Comparison of ENCODE assay signal across 1 cellular context in the genomic region with DNA sequence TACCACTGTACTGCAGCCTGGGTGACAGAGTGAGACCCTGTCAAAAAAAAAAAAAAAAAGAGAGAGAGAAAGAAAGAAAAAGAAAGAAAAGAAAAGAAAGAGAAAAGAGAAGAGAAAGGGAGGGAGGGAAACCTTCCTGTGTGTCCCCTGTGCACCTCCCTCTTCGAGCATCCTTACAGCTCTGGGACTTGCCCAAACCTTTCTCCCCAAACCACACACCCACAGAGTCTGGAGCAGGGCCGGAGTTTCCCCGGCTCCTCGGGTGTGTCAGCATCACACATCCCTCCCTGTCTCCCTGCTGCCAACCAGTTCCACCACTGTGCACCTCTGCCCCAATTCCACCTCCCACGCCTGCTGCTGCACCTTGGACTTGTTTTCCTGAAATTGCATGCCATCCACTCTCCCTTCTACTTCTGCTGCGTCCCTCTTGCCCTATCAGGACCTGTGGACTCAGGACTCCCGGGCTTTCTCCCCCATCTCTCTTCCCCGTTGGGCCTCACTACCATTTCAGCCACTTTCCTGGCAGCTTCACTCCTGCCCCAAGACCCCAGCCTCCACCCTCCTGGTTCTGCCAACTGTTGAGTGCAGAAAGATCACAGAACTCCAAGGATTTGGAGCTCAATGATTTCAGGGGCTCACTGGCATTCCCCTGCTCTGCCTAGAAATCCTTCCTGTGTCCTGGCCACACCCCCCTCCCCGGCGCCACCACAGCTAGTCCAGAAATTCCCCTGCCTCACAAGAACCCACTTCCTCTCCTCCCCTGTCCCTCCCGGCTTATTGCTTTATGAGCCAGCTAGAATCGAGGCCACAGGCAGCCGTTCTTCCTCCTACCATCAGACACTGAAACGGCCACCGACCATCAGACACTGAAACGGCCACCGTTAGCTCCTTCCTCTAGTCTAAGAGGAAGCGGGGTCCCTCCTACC.
TF ChIP-seq lines count a peak whose summit lies in the region.

No MANE protein-coding gene starts in this region.

TF ChIP-seq in HepG2, 621 proteins besides CTCF, POLR2A, EP300 and RAD21 (continued from another document and continues in another):
- TF ChIP-seq TCF7L2 (IDR thresholded peaks at IDR 0.05; ENCODE audit: low read depth, low read length) (no peak), NCOA5 (CRISPR knock-in tag; IDR thresholded peaks at IDR 0.05) (no peak), ZNF160 (CRISPR knock-in tag; IDR thresholded peaks at IDR 0.05) (peak; percentile 67; the same call in 1 of the 2 replicates), ZNF737 (CRISPR knock-in tag; IDR thresholded peaks at IDR 0.05; ENCODE audit: borderline replicate concordance) (no peak), TARDBP (CRISPR knock-in tag; IDR thresholded peaks at IDR 0.05) (peak; percentile 86), ZNF674 (CRISPR knock-in tag; IDR thresholded peaks at IDR 0.05; ENCODE audit: low read depth) (no peak), ZNF354B (CRISPR knock-in tag; IDR thresholded peaks at IDR 0.05) (peak; percentile 46; the same call in 1 of the 2 replicates), ZMYM2 (CRISPR knock-in tag; IDR thresholded peaks at IDR 0.05) (no peak), MXD4 (CRISPR knock-in tag; IDR thresholded peaks at IDR 0.05) (no peak; the same call in 1 of the 2 replicates), GLI4 (CRISPR knock-in tag; IDR thresholded peaks at IDR 0.05; ENCODE audit: borderline replicate concordance) (peak; percentile 68; the same call in 1 of the 2 replicates), NFYB (CRISPR knock-in tag; IDR thresholded peaks at IDR 0.05) (peak; percentile 50; the same call in 1 of the 2 replicates), ZNF614 (CRISPR knock-in tag; IDR thresholded peaks at IDR 0.05; ENCODE audit: borderline replicate concordance) (peak; percentile 86; the same call in 1 of the 2 replicates), SALL2 (CRISPR knock-in tag; IDR thresholded peaks at IDR 0.05) (peak; percentile 66; the same call in 1 of the 2 replicates), IRF2 (CRISPR knock-in tag; IDR thresholded peaks at IDR 0.05) (peak; percentile 97), ZNF260 (CRISPR knock-in tag; IDR thresholded peaks at IDR 0.05; ENCODE audit: borderline replicate concordance, low read depth) (0 out of 2 replicates have a peak, but pooled peaks have one; percentile 41), ZNF775 (CRISPR knock-in tag; IDR thresholded peaks at IDR 0.05; ENCODE audit: borderline replicate concordance) (peak; percentile 71; the same call in 1 of the 2 replicates), CCAR2 (optimal IDR thresholded peaks at IDR 0.05; ENCODE audit: low read depth, low read length) (no peak), ZBTB21 (CRISPR knock-in tag; IDR thresholded peaks at IDR 0.05) (no peak), ISL2 (CRISPR knock-in tag; IDR thresholded peaks at IDR 0.05) (peak; percentile 24; the same call in 1 of the 2 replicates), SIN3A (IDR thresholded peaks at IDR 0.05; ENCODE audit: borderline replicate concordance, low read depth, low read length) (no peak; the same call in 1 of the 2 replicates), CREB1 (IDR thresholded peaks at IDR 0.05) (peak; percentile 18; the same call in 1 of the 2 replicates), CREB1 (CRISPR knock-in tag; IDR thresholded peaks at IDR 0.05) (no peak), KLF12 (CRISPR knock-in tag; IDR thresholded peaks at IDR 0.05; ENCODE audit: borderline replicate concordance) (peak; percentile 90; the same call in 1 of the 2 replicates), ZMYM3 (CRISPR knock-in tag; IDR thresholded peaks at IDR 0.05) (peak; percentile 88), AHR (CRISPR knock-in tag; IDR thresholded peaks at IDR 0.05) (no peak), SALL1 (CRISPR knock-in tag; IDR thresholded peaks at IDR 0.05) (peak; percentile 98), ZNF446 (CRISPR knock-in tag; IDR thresholded peaks at IDR 0.05) (no peak), NR2C2 (CRISPR knock-in tag; IDR thresholded peaks at IDR 0.05; ENCODE audit: borderline replicate concordance) (0 out of 2 replicates have a peak, but pooled peaks have one; percentile 36)
- TF ChIP-seq, protein P1, sequence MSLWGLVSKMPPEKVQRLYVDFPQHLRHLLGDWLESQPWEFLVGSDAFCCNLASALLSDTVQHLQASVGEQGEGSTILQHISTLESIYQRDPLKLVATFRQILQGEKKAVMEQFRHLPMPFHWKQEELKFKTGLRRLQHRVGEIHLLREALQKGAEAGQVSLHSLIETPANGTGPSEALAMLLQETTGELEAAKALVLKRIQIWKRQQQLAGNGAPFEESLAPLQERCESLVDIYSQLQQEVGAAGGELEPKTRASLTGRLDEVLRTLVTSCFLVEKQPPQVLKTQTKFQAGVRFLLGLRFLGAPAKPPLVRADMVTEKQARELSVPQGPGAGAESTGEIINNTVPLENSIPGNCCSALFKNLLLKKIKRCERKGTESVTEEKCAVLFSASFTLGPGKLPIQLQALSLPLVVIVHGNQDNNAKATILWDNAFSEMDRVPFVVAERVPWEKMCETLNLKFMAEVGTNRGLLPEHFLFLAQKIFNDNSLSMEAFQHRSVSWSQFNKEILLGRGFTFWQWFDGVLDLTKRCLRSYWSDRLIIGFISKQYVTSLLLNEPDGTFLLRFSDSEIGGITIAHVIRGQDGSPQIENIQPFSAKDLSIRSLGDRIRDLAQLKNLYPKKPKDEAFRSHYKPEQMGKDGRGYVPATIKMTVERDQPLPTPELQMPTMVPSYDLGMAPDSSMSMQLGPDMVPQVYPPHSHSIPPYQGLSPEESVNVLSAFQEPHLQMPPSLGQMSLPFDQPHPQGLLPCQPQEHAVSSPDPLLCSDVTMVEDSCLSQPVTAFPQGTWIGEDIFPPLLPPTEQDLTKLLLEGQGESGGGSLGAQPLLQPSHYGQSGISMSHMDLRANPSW (CRISPR knock-in tag; IDR thresholded peaks at IDR 0.05; ENCODE audit: borderline replicate concordance) = no peak
- TF ChIP-seq, protein P2, sequence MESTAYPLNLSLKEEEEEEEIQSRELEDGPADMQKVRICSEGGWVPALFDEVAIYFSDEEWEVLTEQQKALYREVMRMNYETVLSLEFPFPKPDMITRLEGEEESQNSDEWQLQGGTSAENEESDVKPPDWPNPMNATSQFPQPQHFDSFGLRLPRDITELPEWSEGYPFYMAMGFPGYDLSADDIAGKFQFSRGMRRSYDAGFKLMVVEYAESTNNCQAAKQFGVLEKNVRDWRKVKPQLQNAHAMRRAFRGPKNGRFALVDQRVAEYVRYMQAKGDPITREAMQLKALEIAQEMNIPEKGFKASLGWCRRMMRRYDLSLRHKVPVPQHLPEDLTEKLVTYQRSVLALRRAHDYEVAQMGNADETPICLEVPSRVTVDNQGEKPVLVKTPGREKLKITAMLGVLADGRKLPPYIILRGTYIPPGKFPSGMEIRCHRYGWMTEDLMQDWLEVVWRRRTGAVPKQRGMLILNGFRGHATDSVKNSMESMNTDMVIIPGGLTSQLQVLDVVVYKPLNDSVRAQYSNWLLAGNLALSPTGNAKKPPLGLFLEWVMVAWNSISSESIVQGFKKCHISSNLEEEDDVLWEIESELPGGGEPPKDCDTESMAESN (CRISPR knock-in tag; conservative IDR thresholded peaks at IDR 0.05) = no peak
- TF ChIP-seq, protein P3, sequence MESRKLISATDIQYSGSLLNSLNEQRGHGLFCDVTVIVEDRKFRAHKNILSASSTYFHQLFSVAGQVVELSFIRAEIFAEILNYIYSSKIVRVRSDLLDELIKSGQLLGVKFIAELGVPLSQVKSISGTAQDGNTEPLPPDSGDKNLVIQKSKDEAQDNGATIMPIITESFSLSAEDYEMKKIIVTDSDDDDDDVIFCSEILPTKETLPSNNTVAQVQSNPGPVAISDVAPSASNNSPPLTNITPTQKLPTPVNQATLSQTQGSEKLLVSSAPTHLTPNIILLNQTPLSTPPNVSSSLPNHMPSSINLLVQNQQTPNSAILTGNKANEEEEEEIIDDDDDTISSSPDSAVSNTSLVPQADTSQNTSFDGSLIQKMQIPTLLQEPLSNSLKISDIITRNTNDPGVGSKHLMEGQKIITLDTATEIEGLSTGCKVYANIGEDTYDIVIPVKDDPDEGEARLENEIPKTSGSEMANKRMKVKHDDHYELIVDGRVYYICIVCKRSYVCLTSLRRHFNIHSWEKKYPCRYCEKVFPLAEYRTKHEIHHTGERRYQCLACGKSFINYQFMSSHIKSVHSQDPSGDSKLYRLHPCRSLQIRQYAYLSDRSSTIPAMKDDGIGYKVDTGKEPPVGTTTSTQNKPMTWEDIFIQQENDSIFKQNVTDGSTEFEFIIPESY (CRISPR knock-in tag; IDR thresholded peaks at IDR 0.05) = no peak; the same call in 1 of the 2 replicates
- TF ChIP-seq, protein P4, sequence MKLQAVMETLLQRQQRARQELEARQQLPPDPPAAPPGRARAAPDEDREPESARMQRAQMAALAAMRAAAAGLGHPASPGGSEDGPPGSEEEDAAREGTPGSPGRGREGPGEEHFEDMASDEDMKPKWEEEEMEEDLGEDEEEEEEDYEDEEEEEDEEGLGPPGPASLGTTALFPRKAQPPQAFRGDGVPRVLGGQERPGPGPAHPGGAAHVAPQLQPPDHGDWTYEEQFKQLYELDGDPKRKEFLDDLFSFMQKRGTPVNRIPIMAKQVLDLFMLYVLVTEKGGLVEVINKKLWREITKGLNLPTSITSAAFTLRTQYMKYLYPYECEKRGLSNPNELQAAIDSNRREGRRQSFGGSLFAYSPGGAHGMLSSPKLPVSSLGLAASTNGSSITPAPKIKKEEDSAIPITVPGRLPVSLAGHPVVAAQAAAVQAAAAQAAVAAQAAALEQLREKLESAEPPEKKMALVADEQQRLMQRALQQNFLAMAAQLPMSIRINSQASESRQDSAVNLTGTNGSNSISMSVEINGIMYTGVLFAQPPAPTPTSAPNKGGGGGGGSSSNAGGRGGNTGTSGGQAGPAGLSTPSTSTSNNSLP (IDR thresholded peaks at IDR 0.05; ENCODE audit: low read depth, low read length) = no peak; the same call in 1 of the 2 replicates
- TF ChIP-seq, protein P5, sequence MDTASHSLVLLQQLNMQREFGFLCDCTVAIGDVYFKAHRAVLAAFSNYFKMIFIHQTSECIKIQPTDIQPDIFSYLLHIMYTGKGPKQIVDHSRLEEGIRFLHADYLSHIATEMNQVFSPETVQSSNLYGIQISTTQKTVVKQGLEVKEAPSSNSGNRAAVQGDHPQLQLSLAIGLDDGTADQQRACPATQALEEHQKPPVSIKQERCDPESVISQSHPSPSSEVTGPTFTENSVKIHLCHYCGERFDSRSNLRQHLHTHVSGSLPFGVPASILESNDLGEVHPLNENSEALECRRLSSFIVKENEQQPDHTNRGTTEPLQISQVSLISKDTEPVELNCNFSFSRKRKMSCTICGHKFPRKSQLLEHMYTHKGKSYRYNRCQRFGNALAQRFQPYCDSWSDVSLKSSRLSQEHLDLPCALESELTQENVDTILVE (CRISPR knock-in tag; IDR thresholded peaks at IDR 0.05) = peak; percentile 68
- TF ChIP-seq, protein P6, sequence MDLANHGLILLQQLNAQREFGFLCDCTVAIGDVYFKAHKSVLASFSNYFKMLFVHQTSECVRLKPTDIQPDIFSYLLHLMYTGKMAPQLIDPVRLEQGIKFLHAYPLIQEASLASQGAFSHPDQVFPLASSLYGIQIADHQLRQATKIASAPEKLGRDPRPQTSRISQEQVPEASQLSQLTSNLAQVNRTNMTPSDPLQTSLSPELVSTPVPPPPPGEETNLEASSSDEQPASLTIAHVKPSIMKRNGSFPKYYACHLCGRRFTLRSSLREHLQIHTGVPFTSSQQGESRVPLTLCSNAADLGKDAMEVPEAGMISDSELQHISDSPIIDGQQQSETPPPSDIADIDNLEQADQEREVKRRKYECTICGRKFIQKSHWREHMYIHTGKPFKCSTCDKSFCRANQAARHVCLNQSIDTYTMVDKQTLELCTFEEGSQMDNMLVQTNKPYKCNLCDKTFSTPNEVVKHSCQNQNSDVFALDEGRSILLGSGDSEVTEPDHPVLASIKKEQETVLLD (CRISPR knock-in tag; IDR thresholded peaks at IDR 0.05; ENCODE audit: low read depth) = no peak
- TF ChIP-seq, protein P7, sequence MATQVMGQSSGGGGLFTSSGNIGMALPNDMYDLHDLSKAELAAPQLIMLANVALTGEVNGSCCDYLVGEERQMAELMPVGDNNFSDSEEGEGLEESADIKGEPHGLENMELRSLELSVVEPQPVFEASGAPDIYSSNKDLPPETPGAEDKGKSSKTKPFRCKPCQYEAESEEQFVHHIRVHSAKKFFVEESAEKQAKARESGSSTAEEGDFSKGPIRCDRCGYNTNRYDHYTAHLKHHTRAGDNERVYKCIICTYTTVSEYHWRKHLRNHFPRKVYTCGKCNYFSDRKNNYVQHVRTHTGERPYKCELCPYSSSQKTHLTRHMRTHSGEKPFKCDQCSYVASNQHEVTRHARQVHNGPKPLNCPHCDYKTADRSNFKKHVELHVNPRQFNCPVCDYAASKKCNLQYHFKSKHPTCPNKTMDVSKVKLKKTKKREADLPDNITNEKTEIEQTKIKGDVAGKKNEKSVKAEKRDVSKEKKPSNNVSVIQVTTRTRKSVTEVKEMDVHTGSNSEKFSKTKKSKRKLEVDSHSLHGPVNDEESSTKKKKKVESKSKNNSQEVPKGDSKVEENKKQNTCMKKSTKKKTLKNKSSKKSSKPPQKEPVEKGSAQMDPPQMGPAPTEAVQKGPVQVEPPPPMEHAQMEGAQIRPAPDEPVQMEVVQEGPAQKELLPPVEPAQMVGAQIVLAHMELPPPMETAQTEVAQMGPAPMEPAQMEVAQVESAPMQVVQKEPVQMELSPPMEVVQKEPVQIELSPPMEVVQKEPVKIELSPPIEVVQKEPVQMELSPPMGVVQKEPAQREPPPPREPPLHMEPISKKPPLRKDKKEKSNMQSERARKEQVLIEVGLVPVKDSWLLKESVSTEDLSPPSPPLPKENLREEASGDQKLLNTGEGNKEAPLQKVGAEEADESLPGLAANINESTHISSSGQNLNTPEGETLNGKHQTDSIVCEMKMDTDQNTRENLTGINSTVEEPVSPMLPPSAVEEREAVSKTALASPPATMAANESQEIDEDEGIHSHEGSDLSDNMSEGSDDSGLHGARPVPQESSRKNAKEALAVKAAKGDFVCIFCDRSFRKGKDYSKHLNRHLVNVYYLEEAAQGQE (IDR thresholded peaks at IDR 0.05; ENCODE audit: borderline replicate concordance in 1 of 2, low read depth in 1 of 2, low read length in 2 of 2) = peak in 1 of 2 experiments; percentile 50; a peak in 2 of 4 replicates
- TF ChIP-seq, protein P8, sequence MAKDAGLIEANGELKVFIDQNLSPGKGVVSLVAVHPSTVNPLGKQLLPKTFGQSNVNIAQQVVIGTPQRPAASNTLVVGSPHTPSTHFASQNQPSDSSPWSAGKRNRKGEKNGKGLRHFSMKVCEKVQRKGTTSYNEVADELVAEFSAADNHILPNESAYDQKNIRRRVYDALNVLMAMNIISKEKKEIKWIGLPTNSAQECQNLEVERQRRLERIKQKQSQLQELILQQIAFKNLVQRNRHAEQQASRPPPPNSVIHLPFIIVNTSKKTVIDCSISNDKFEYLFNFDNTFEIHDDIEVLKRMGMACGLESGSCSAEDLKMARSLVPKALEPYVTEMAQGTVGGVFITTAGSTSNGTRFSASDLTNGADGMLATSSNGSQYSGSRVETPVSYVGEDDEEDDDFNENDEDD (CRISPR knock-in tag; IDR thresholded peaks at IDR 0.05; ENCODE audit: borderline replicate concordance) = peak; percentile 36; the same call in 1 of the 2 replicates
- TF ChIP-seq, protein P9, sequence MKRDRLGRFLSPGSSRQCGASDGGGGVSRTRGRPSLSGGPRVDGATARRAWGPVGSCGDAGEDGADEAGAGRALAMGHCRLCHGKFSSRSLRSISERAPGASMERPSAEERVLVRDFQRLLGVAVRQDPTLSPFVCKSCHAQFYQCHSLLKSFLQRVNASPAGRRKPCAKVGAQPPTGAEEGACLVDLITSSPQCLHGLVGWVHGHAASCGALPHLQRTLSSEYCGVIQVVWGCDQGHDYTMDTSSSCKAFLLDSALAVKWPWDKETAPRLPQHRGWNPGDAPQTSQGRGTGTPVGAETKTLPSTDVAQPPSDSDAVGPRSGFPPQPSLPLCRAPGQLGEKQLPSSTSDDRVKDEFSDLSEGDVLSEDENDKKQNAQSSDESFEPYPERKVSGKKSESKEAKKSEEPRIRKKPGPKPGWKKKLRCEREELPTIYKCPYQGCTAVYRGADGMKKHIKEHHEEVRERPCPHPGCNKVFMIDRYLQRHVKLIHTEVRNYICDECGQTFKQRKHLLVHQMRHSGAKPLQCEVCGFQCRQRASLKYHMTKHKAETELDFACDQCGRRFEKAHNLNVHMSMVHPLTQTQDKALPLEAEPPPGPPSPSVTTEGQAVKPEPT (CRISPR knock-in tag; IDR thresholded peaks at IDR 0.05; ENCODE audit: low read depth) = no peak
